ENCODE assay signal across 9 cellular contexts in the genomic region with DNA sequence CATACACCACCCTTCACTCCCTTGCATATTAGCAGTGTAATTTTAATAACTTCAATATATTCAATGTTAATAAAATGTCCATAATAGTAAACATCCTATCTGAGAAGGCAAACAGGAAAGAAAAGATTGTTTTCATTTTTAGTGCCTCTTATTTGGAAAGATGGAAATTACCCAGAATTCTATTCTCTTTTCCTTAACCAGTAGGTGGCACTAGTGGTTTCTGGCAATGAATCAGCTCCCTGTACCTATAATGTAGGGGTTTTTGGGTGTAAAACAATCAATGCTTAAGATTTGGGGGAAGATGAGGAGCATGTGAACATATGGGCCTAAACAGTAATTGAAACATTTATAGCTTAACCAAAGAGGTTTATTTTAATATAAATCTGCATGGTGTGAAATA. TPM values are rescaled to one million over a fixed set of nuclear protein-coding genes. Genes with fewer than 3 reads are reported as not detected.
DNase-seq lines count a peak whose midpoint lies in the region; ATAC-seq and TF ChIP-seq lines count a peak whose summit lies in the region.
"Had no signal": no experiment of that assay in that cellular context is flagged by ENCODE, and none has a peak within 500 bp of the region (broad histone marks: within the 10 kb centered on the region; RNA-seq: fewer than 3 reads in every experiment).

No MANE protein-coding gene starts in this region.

- H3K27ac ChIP-seq in mesenchymal stem cell (ENCODE audit: low read length, poor library complexity, severe bottlenecking), result no peak overlapping the region

- no peak overlapping the region for H2BK5ac ChIP-seq in mesenchymal stem cell (ENCODE audit: low read depth, low read length, poor library complexity, severe bottlenecking)

- H3K4me3 ChIP-seq in Caco-2 (ENCODE audit: low read depth, low read length) (no peak overlapping the region), HFF-Myc (replicated peaks; ENCODE audit: low read depth, low read length) (no peak overlapping the region), mesenchymal stem cell (ENCODE audit: insufficient read depth in 1 of 2, low read depth in 1 of 2, low read length in 2 of 2) (no peak overlapping the region)

- no peak overlapping the region for H2AK5ac ChIP-seq in mesenchymal stem cell (ENCODE audit: low read length, severe bottlenecking)

- POLR2A ChIA-PET in Caco-2 (lab: Charles Lee), result no interaction called here

- no peak overlapping the region for H2BK15ac ChIP-seq in mesenchymal stem cell (ENCODE audit: low read depth, poor library complexity, severe bottlenecking)

- H3K27ac Mint-ChIP-seq in Caco-2 (ENCODE audit: unreplicated experiment), result no peak overlapping the region
- H3K27ac Mint-ChIP-seq: activated naive CD4-positive, alpha-beta T cell treated with anti-CD3 and anti-CD28 coated beads, Interleukin-2, amount 50 U/mL, for 24 hours had no signal

- peaks cover 13% of the 10 kb centered on the region for H3K27me3 Mint-ChIP-seq in Caco-2 (ENCODE audit: insufficient read depth, unreplicated experiment)

- H3K14ac ChIP-seq in mesenchymal stem cell (ENCODE audit: low read length in 2 of 2), result no peak overlapping the region

- no peak overlapping the region for H3K9ac ChIP-seq in mesenchymal stem cell (ENCODE audit: low read length)

- no peaks in the 10 kb centered on the region for H3K9me3 Mint-ChIP-seq in Caco-2 (ENCODE audit: unreplicated experiment)
- H3K9me3 Mint-ChIP-seq: activated naive CD4-positive, alpha-beta T cell treated with anti-CD3 and anti-CD28 coated beads, Interleukin-2, amount 50 U/mL, for 24 hours had no signal

- no peak for ATAC-seq in GM19467 (IDR thresholded peaks at IDR 0.05; ENCODE audit: unreplicated experiment)
- no peak for ATAC-seq in GM21528 (IDR thresholded peaks at IDR 0.05; ENCODE audit: low FRiP score, unreplicated experiment)

- H2AFZ ChIP-seq in mesenchymal stem cell (ENCODE audit: low read depth, low read length), result no peak overlapping the region

- intact Hi-C loops in Caco-2 (cut with micrococcal nuclease; ENCODE audit: unreplicated experiment), result loop anchor here (1.0 to 10.0 kb wide), 3 partner anchors 252 to 517 kb away; no protein-coding TSS in a partner anchor

- BruUV-seq in Caco-2 (replicated peaks; lab: Mats Ljungman, UMichigan), result no TSS peak

- H2BK120ac ChIP-seq in mesenchymal stem cell (ENCODE audit: low read depth, low read length), result no peak overlapping the region

- H3K27me3 ChIP-seq in Caco-2 (replicated peaks; ENCODE audit: control insufficient read depth, insufficient read depth, low read length), result no peaks in the 10 kb centered on the region; the same call in 1 of the 2 replicates
- H3K27me3 ChIP-seq in mesenchymal stem cell (ENCODE audit: control insufficient read depth in 1 of 2, insufficient read depth in 1 of 2, low read length in 2 of 2), result peaks cover 4 to 8% of the 10 kb centered on the region in 2 experiments

- TF ChIP-seq CTCF in Caco-2 (IDR thresholded peaks at IDR 0.05; ENCODE audit: insufficient read depth in 1 of 2, low read depth in 1 of 2, low read length in 1 of 2, severe bottlenecking in 1 of 2, unreplicated experiment in 1 of 2), result peak; percentile 36 to 42
- TF ChIP-seq CTCF in HFF-Myc (IDR thresholded peaks at IDR 0.05; ENCODE audit: low read depth, low read length, missing control alignments), result peak; percentile 43

- H3K4ac ChIP-seq in mesenchymal stem cell (ENCODE audit: low read depth in 1 of 2, low read length in 2 of 2), result no peak overlapping the region

- no peaks in the 10 kb centered on the region for H3K4me1 Mint-ChIP-seq in Caco-2 (ENCODE audit: low read depth, unreplicated experiment)
- H3K4me1 Mint-ChIP-seq: activated naive CD4-positive, alpha-beta T cell treated with anti-CD3 and anti-CD28 coated beads, Interleukin-2, amount 50 U/mL, for 24 hours had no signal

- H4K8ac ChIP-seq in mesenchymal stem cell (ENCODE audit: low read length), result no peak overlapping the region

- no peaks in the 10 kb centered on the region for H3K9me3 ChIP-seq in Caco-2
- H3K9me3 ChIP-seq in mesenchymal stem cell (ENCODE audit: control insufficient read depth, low read length), result no peaks in the 10 kb centered on the region

- H3K4me3 Mint-ChIP-seq in Caco-2 (ENCODE audit: unreplicated experiment), result no peak overlapping the region
- H3K4me3 Mint-ChIP-seq: activated naive CD4-positive, alpha-beta T cell treated with anti-CD3 and anti-CD28 coated beads, Interleukin-2, amount 50 U/mL, for 24 hours had no signal

- H3K36me3 Mint-ChIP-seq in Caco-2 (ENCODE audit: insufficient read depth, unreplicated experiment), result no peaks in the 10 kb centered on the region
- H3K36me3 Mint-ChIP-seq: activated naive CD4-positive, alpha-beta T cell treated with anti-CD3 and anti-CD28 coated beads, Interleukin-2, amount 50 U/mL, for 24 hours had no signal

- H3K4me1 ChIP-seq in Caco-2 (no peaks in the 10 kb centered on the region), mesenchymal stem cell (ENCODE audit: control insufficient read depth, insufficient read depth, low read depth, low read length) (no peaks in the 10 kb centered on the region)

- no peak overlapping the region for H4K91ac ChIP-seq in mesenchymal stem cell (ENCODE audit: low read length)

- DNase-seq in Caco-2 (no peak), HFF-Myc (ENCODE audit: extremely low read depth, low read depth) (no peak), amniotic epithelial cell (ENCODE audit: low read depth) (peak; percentile 24), mesenchymal stem cell (peak; percentile 26)
- DNase-seq in activated T-cell treated with anti-CD3 and anti-CD28 coated beads, Interleukin-2, amount 50 U/mL, for 48 hours, result no peak
- no peak for DNase-seq in activated T-cell treated with anti-CD3 and anti-CD28 coated beads, Interleukin-2, amount 50 U/mL, for 1 hour

- no peaks in the 10 kb centered on the region for H3K79me1 ChIP-seq in mesenchymal stem cell (replicated peaks; ENCODE audit: low read length, poor library complexity, severe bottlenecking)

- H3K36me3 ChIP-seq in Caco-2 (ENCODE audit: control insufficient read depth, insufficient read depth, low read length) (no peaks in the 10 kb centered on the region), mesenchymal stem cell (ENCODE audit: control insufficient read depth in 1 of 2, insufficient read depth in 2 of 2, low read depth in 1 of 2, low read length in 2 of 2) (no peaks in the 10 kb centered on the region)

- no peak overlapping the region for H3K23ac ChIP-seq in mesenchymal stem cell (ENCODE audit: low read length in 2 of 2)

- no peak overlapping the region for H3K4me2 ChIP-seq in mesenchymal stem cell (ENCODE audit: low read length, poor library complexity, severe bottlenecking)

- no peak overlapping the region for H3K18ac ChIP-seq in mesenchymal stem cell (ENCODE audit: low read depth in 1 of 2, low read length in 2 of 2)

- no peak overlapping the region for H2BK12ac ChIP-seq in mesenchymal stem cell (ENCODE audit: low read length in 2 of 2)

- CTCF ChIA-PET in Caco-2 (lab: Charles Lee), result interaction anchor here (1.0 to 2.3 kb wide), 4 partner anchors 251 to 516 kb away, joined by 3 to 15 read pairs (median 5); no protein-coding TSS in a partner anchor

RNA-seq across cellular contexts. Expression of a gene that starts 5.7 kb away (rescaled TPM):
- total RNA-seq in Caco-2 (2022), result 0.18 and 0.67 TPM in 2 replicates
- 20.3 TPM for polyA plus RNA-seq in mesenchymal stem cell (2013, experiment 1 of 2)
- 19.3 TPM for polyA plus RNA-seq in mesenchymal stem cell (2013, experiment 2 of 2)

Comparison
In these comparisons a context has a peak if more than half of its experiments do, and no peak if none do; other contexts are left out.
1. DNase-seq: peak in amniotic epithelial cell (single experiment) and mesenchymal stem cell (single experiment); none in Caco-2 (0 of 2), HFF-Myc (single experiment), activated T-cell treated with anti-CD3 and anti-CD28 coated beads, Interleukin-2, amount 50 U/mL, for 48 hours (0 of 2) and activated T-cell treated with anti-CD3 and anti-CD28 coated beads, Interleukin-2, amount 50 U/mL, for 1 hour (single experiment).